ENCODE assay signal across 1 cellular context in genomic region chr10:102869290-102870198, GRCh38.
TF ChIP-seq lines count a peak whose summit lies in the region.

A gene with protein sequence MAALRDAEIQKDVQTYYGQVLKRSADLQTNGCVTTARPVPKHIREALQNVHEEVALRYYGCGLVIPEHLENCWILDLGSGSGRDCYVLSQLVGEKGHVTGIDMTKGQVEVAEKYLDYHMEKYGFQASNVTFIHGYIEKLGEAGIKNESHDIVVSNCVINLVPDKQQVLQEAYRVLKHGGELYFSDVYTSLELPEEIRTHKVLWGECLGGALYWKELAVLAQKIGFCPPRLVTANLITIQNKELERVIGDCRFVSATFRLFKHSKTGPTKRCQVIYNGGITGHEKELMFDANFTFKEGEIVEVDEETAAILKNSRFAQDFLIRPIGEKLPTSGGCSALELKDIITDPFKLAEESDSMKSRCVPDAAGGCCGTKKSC (plus strand): TSS chr10:102869470. CDS start chr10:102869593, 123 bp downstream.

TF ChIP-seq in HepG2, 621 proteins besides CTCF, POLR2A, EP300 and RAD21 (continued from another document and continues in another):
- TF ChIP-seq, protein P1, sequence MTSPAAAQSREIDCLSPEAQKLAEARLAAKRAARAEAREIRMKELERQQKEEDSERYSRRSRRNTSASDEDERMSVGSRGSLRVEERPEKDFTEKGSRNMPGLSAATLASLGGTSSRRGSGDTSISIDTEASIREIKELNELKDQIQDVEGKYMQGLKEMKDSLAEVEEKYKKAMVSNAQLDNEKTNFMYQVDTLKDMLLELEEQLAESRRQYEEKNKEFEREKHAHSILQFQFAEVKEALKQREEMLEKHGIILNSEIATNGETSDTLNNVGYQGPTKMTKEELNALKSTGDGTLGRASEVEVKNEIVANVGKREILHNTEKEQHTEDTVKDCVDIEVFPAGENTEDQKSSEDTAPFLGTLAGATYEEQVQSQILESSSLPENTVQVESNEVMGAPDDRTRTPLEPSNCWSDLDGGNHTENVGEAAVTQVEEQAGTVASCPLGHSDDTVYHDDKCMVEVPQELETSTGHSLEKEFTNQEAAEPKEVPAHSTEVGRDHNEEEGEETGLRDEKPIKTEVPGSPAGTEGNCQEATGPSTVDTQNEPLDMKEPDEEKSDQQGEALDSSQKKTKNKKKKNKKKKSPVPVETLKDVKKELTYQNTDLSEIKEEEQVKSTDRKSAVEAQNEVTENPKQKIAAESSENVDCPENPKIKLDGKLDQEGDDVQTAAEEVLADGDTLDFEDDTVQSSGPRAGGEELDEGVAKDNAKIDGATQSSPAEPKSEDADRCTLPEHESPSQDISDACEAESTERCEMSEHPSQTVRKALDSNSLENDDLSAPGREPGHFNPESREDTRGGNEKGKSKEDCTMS (CRISPR knock-in tag; conservative IDR thresholded peaks at IDR 0.05) = no peak
- TF ChIP-seq ZBTB1 (CRISPR knock-in tag; IDR thresholded peaks at IDR 0.05; ENCODE audit: borderline replicate concordance) (no peak), XRCC5 (optimal IDR thresholded peaks at IDR 0.05; ENCODE audit: low read length) (peak; percentile 47), KAT7 (CRISPR knock-in tag; IDR thresholded peaks at IDR 0.05; ENCODE audit: borderline replicate concordance) (0 out of 2 replicates have a peak, but pooled peaks have one; percentile 35), MAZ (IDR thresholded peaks at IDR 0.05; ENCODE audit: borderline replicate concordance, low read depth, low read length) (no peak), MAZ (CRISPR knock-in tag; IDR thresholded peaks at IDR 0.05; ENCODE audit: low read depth) (peak; percentile 86), BRD4 (CRISPR knock-in tag; IDR thresholded peaks at IDR 0.05) (peak; percentile 8; the same call in 1 of the 2 replicates), NONO (IDR thresholded peaks at IDR 0.05) (no peak), NONO (CRISPR knock-in tag; conservative IDR thresholded peaks at IDR 0.05) (peak; percentile 63; the same call in 1 of the 2 replicates), CBX2 (IDR thresholded peaks at IDR 0.05; ENCODE audit: low read depth, low read length) (no peak), CBX2 (CRISPR knock-in tag; IDR thresholded peaks at IDR 0.05; ENCODE audit: low read depth) (no peak), ZNF280D (CRISPR knock-in tag; IDR thresholded peaks at IDR 0.05) (peak; percentile 50; the same call in 1 of the 2 replicates), CREB3 (CRISPR knock-in tag; IDR thresholded peaks at IDR 0.05) (no peak), ZNF34 (CRISPR knock-in tag; IDR thresholded peaks at IDR 0.05; ENCODE audit: borderline replicate concordance) (no peak), SMAD3 (CRISPR knock-in tag; IDR thresholded peaks at IDR 0.05) (0 out of 2 replicates have a peak, but pooled peaks have one; percentile 22), ISL2 (CRISPR knock-in tag; IDR thresholded peaks at IDR 0.05) (peak; percentile 13; the same call in 1 of the 2 replicates), ZNF607 (CRISPR knock-in tag; IDR thresholded peaks at IDR 0.05; ENCODE audit: borderline replicate concordance) (no peak), ZNF235 (CRISPR knock-in tag; IDR thresholded peaks at IDR 0.05; ENCODE audit: borderline replicate concordance) (0 out of 2 replicates have a peak, but pooled peaks have one; percentile 37), ZNF883 (CRISPR knock-in tag; IDR thresholded peaks at IDR 0.05; ENCODE audit: not compliant biosample characterization) (peak; percentile 60), SKI (IDR thresholded peaks at IDR 0.05; ENCODE audit: partially characterized antibody) (no peak), CHCHD3 (CRISPR knock-in tag; IDR thresholded peaks at IDR 0.05) (no peak), RFXANK (CRISPR knock-in tag; IDR thresholded peaks at IDR 0.05) (no peak), MAFG (CRISPR knock-in tag; IDR thresholded peaks at IDR 0.05) (no peak), ZNF326 (CRISPR knock-in tag; IDR thresholded peaks at IDR 0.05; ENCODE audit: borderline replicate concordance) (no peak), NCOA2 (CRISPR knock-in tag; IDR thresholded peaks at IDR 0.05) (no peak), ATF5 (CRISPR knock-in tag; IDR thresholded peaks at IDR 0.05; ENCODE audit: low read depth) (0 out of 2 replicates have a peak, but pooled peaks have one; percentile 42), ZNF496 (CRISPR knock-in tag; IDR thresholded peaks at IDR 0.05; ENCODE audit: insufficient replicate concordance) (no peak), ZBTB37 (CRISPR knock-in tag; IDR thresholded peaks at IDR 0.05) (0 out of 2 replicates have a peak, but pooled peaks have one; percentile 40), EEA1 (CRISPR knock-in tag; IDR thresholded peaks at IDR 0.05; ENCODE audit: borderline replicate concordance) (no peak), PATZ1 (CRISPR knock-in tag; IDR thresholded peaks at IDR 0.05) (peak; percentile 79), RXRB (CRISPR knock-in tag; IDR thresholded peaks at IDR 0.05; ENCODE audit: borderline replicate concordance) (peak; percentile 20; the same call in 1 of the 2 replicates), IRX3 (CRISPR knock-in tag; IDR thresholded peaks at IDR 0.05; ENCODE audit: borderline replicate concordance, low read depth) (no peak; the same call in 1 of the 2 replicates), ZSCAN25 (CRISPR knock-in tag; IDR thresholded peaks at IDR 0.05) (no peak), ZEB1 (IDR thresholded peaks at IDR 0.05; ENCODE audit: insufficient replicate concordance, low read depth) (no peak), MZF1 (CRISPR knock-in tag; IDR thresholded peaks at IDR 0.05; ENCODE audit: borderline replicate concordance) (no peak), ETS1 (CRISPR knock-in tag; IDR thresholded peaks at IDR 0.05) (no peak), TAF1 (CRISPR knock-in tag; IDR thresholded peaks at IDR 0.05) (peak; percentile 48)
- TF ChIP-seq, protein P2, sequence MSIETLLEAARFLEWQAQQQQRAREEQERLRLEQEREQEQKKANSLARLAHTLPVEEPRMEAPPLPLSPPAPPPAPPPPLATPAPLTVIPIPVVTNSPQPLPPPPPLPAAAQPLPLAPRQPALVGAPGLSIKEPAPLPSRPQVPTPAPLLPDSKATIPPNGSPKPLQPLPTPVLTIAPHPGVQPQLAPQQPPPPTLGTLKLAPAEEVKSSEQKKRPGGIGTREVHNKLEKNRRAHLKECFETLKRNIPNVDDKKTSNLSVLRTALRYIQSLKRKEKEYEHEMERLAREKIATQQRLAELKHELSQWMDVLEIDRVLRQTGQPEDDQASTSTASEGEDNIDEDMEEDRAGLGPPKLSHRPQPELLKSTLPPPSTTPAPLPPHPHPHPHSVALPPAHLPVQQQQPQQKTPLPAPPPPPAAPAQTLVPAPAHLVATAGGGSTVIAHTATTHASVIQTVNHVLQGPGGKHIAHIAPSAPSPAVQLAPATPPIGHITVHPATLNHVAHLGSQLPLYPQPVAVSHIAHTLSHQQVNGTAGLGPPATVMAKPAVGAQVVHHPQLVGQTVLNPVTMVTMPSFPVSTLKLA (IDR thresholded peaks at IDR 0.05) = no peak
- TF ChIP-seq, protein P3, sequence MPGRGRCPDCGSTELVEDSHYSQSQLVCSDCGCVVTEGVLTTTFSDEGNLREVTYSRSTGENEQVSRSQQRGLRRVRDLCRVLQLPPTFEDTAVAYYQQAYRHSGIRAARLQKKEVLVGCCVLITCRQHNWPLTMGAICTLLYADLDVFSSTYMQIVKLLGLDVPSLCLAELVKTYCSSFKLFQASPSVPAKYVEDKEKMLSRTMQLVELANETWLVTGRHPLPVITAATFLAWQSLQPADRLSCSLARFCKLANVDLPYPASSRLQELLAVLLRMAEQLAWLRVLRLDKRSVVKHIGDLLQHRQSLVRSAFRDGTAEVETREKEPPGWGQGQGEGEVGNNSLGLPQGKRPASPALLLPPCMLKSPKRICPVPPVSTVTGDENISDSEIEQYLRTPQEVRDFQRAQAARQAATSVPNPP (CRISPR knock-in tag; IDR thresholded peaks at IDR 0.05) = no peak
- TF ChIP-seq, protein P4, sequence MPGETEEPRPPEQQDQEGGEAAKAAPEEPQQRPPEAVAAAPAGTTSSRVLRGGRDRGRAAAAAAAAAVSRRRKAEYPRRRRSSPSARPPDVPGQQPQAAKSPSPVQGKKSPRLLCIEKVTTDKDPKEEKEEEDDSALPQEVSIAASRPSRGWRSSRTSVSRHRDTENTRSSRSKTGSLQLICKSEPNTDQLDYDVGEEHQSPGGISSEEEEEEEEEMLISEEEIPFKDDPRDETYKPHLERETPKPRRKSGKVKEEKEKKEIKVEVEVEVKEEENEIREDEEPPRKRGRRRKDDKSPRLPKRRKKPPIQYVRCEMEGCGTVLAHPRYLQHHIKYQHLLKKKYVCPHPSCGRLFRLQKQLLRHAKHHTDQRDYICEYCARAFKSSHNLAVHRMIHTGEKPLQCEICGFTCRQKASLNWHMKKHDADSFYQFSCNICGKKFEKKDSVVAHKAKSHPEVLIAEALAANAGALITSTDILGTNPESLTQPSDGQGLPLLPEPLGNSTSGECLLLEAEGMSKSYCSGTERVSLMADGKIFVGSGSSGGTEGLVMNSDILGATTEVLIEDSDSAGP (CRISPR knock-in tag; IDR thresholded peaks at IDR 0.05; ENCODE audit: borderline replicate concordance) = peak; percentile 71
- TF ChIP-seq, protein P5, sequence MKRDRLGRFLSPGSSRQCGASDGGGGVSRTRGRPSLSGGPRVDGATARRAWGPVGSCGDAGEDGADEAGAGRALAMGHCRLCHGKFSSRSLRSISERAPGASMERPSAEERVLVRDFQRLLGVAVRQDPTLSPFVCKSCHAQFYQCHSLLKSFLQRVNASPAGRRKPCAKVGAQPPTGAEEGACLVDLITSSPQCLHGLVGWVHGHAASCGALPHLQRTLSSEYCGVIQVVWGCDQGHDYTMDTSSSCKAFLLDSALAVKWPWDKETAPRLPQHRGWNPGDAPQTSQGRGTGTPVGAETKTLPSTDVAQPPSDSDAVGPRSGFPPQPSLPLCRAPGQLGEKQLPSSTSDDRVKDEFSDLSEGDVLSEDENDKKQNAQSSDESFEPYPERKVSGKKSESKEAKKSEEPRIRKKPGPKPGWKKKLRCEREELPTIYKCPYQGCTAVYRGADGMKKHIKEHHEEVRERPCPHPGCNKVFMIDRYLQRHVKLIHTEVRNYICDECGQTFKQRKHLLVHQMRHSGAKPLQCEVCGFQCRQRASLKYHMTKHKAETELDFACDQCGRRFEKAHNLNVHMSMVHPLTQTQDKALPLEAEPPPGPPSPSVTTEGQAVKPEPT (CRISPR knock-in tag; IDR thresholded peaks at IDR 0.05; ENCODE audit: low read depth) = 0 out of 2 replicates have a peak, but pooled peaks have one; percentile 37
